ENCODE assay signal across 18 cellular contexts in the genomic region with DNA sequence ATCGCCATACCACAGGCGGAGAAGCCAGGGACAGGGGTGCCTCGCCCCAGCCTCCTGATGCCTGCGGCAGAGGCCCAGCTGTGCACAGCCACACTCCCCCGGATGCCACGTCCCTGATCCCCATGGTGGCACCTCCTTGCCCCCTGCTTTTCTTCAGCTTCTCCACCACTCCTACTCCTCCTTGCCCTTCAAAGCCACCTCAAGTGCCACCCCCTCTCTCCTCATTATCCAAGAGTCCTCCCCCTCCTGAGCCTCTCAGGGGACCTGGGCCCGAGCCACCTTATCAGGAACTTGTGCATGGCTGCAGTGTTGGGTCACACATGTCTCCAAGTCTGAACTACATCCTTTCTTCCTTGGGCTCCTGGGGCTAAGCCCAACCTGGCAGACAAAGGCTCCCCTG.
"Had no signal": no experiment of that assay in that cellular context is flagged by ENCODE, and none has a peak within 500 bp of the region (broad histone marks: within the 10 kb centered on the region; RNA-seq: fewer than 3 reads in every experiment).

No MANE protein-coding gene starts in this region.

- ATAC-seq: activated T-cell treated with anti-CD3 and anti-CD28 coated beads, Interleukin-2, amount 50 U/mL, for 72 hours; gastrocnemius medialis; left lung; pancreas had no signal

- H3K36me3 ChIP-seq: gastrocnemius medialis, heart left ventricle, left lung, pancreas, thyroid gland, WERI-Rb-1 had no signal

- H3K36me3 Mint-ChIP-seq: activated naive CD4-positive, alpha-beta T cell treated with anti-CD3 and anti-CD28 coated beads, Interleukin-2, amount 50 U/mL, for 24 hours had no signal

- H3K9me3 Mint-ChIP-seq: activated naive CD4-positive, alpha-beta T cell treated with anti-CD3 and anti-CD28 coated beads, Interleukin-2, amount 50 U/mL, for 24 hours; activated T-cell treated with anti-CD3 and anti-CD28 coated beads, Interleukin-2, amount 50 U/mL, for 72 hours had no signal

- H3K4me3 Mint-ChIP-seq: activated naive CD4-positive, alpha-beta T cell treated with anti-CD3 and anti-CD28 coated beads, Interleukin-2, amount 50 U/mL, for 24 hours; activated T-cell treated with anti-CD3 and anti-CD28 coated beads, Interleukin-2, amount 50 U/mL, for 72 hours had no signal

- FAIRE-seq: astrocyte, bronchial epithelial cell, kidney, pancreas had no signal

- H3K27me3 ChIP-seq: gastrocnemius medialis, pancreas, thyroid gland had no signal

- H3K27ac Mint-ChIP-seq: activated naive CD4-positive, alpha-beta T cell treated with anti-CD3 and anti-CD28 coated beads, Interleukin-2, amount 50 U/mL, for 24 hours; activated T-cell treated with anti-CD3 and anti-CD28 coated beads, Interleukin-2, amount 50 U/mL, for 72 hours had no signal

- H3K9me3 ChIP-seq: gastrocnemius medialis, heart left ventricle, left lung, pancreas, thyroid gland had no signal

- H3K4me3 ChIP-seq: gastrocnemius medialis, heart left ventricle, left lung, pancreas, thyroid gland had no signal

- H3K27ac ChIP-seq: gastrocnemius medialis, left lung, pancreas, thyroid gland, WERI-Rb-1 had no signal

- DNase-seq: activated CD4-positive, alpha-beta T cell treated with anti-CD3 and anti-CD28 coated beads for 1 hour; activated CD4-positive, alpha-beta T cell treated with anti-CD3 and anti-CD28 coated beads, Interleukin-2, amount 50 U/mL, for 4 hours; activated gamma-delta T cell; activated T-cell treated with anti-CD3 and anti-CD28 coated beads, Interleukin-2, amount 50 U/mL, for 72 hours; effector CD4-positive, alpha-beta T cell; kidney; left lung; midbrain; stimulated activated CD8-positive, alpha-beta memory T cell treated with anti-CD3 and anti-CD28 coated beads, Interleukin-4, amount 100 ng/mL, for 48 hours; stimulated activated naive CD4-positive, alpha-beta T cell treated with Interleukin-2 at 50 U/mL for 16 hours had no signal
